ENCODE assay signal across 8 cellular contexts in the genomic region with DNA sequence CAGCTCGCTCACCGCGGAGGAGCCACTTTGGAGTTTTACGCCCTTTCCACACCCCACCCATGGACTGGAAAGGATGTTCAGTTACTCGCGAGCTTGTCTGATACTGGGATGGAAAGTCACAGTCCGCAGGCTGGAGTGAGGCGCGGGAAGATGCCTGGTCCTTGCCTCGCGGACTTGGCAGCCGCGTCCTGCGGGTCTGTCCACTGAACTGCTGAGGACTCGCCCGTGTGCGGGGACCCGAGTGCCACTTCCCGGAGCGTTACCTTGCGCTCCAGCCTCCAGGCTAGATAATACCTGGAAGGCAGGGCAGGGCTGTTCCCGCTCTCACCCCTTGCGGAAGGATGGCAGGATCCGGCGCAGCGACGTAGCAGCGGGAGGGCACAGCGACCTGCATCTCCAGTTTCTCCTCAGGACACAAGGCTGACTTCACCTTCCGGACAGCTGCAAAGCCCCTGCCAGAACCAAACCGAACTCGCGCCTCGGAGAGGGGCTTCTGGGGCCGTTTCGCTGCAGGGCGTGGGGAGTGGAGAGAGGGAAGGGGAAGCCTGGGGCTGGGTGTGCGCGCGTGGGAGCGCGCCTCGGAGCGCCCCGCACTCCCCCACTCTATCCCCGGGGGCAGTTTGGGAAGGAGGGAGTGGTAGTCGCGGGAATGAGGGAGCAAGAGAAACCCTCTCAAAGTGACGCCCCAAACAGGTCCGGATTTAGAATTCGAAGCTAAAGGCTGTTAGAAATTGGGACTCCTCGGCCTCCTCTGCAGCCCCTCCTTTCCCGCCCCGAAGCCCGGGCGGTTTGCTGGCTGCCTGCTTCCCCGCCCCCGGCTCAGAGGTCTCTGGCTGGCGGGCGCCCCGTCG. TPM values are rescaled to one million over a fixed set of nuclear protein-coding genes. Genes with fewer than 3 reads are reported as not detected.
DNase-seq lines count a peak whose midpoint lies in the region; ATAC-seq, FAIRE-seq and TF ChIP-seq lines count a peak whose summit lies in the region.

A gene (plus strand): TSS at position 822 of the 851 bp plus-strand sequence.

- BruUV-seq in HepG2 (replicated peaks; lab: Mats Ljungman, UMichigan) = no TSS peak
- BruUV-seq in PC-3 (replicated peaks; lab: Mats Ljungman, UMichigan) = no TSS peak

- H4K20me1 ChIP-seq in HepG2 (ENCODE audit: insufficient read depth, low read length) = no peaks in the 10 kb centered on the region; the same call in 1 of the 2 replicates
- no peaks in the 10 kb centered on the region for H4K20me1 ChIP-seq in PC-3 (ENCODE audit: low read length)

- 2% methylated on average over 62 of the region's 62 CpGs for WGBS in liver
- WGBS in HepG2 (ENCODE audit: low lambda C conversion rate) = 37% methylated on average over 35 of the region's 62 CpGs
- 0% methylated on average over 9 of the region's 62 CpGs; no CpG with 5 or more reads in 1 of the 2 donors for WGBS in gastroesophageal sphincter (ENCODE audit: low coverage in 1 of 2), 2 donors

- no peaks in the 10 kb centered on the region for H3F3A ChIP-seq in PC-3 (ENCODE audit: low read length, unreplicated experiment)

- POLR2A ChIA-PET in HepG2 (lab: Yijun Ruan, JAX) (no interaction called here), PC-3 (lab: Charles Lee; ENCODE audit: unreplicated experiment) (no interaction called here)

- peak within 1 kb of the TSS; percentile 51 for H3K27ac Mint-ChIP-seq in activated T-cell treated with anti-CD3 and anti-CD28 coated beads, Interleukin-2, amount 50 U/mL, for 72 hours

- H3K36me3 ChIP-seq in liver (ENCODE audit: control insufficient read depth in 4 of 4, insufficient read depth in 3 of 4, low read depth in 1 of 4, low read length in 3 of 4) (no peaks in the 10 kb centered on the region), HepG2 (replicated peaks in 1 of 2; ENCODE audit: control insufficient read depth in 1 of 2, insufficient read depth in 2 of 2, low read length in 2 of 2) (no peaks in the 10 kb centered on the region), gastroesophageal sphincter (no peaks in the 10 kb centered on the region), PC-3 (ENCODE audit: low read depth, low read length) (no peaks in the 10 kb centered on the region)

- CTCF ChIA-PET in HepG2 (lab: Yijun Ruan, JAX; ENCODE audit: low intra/inter-chr PET ratio, low total read pairs) = no interaction called here
- CTCF ChIA-PET in PC-3 (lab: Charles Lee) = no interaction called here

- no peak for TF ChIP-seq CTCF in liver (IDR thresholded peaks at IDR 0.05; ENCODE audit: low read depth, low read length, missing input control)
- no peak for TF ChIP-seq CTCF in HepG2 (CRISPR knock-in tag; IDR thresholded peaks at IDR 0.05)
- TF ChIP-seq CTCF in gastroesophageal sphincter (IDR thresholded peaks at IDR 0.05) = no peak
- TF ChIP-seq CTCF in PC-3 (conservative IDR thresholded peaks at IDR 0.05; ENCODE audit: low read depth, low read length) = no peak

- no peaks in the 10 kb centered on the region for H3K9me3 Mint-ChIP-seq in activated T-cell treated with anti-CD3 and anti-CD28 coated beads, Interleukin-2, amount 50 U/mL, for 72 hours

- TF ChIP-seq RAD21 in liver (IDR thresholded peaks at IDR 0.05) (no peak), HepG2 (CRISPR knock-in tag; IDR thresholded peaks at IDR 0.05) (no peak)

- peaks cover 70% of the 10 kb centered on the region for H3K4me1 Mint-ChIP-seq in activated T-cell treated with anti-CD3 and anti-CD28 coated beads, Interleukin-2, amount 50 U/mL, for 72 hours (ENCODE audit: low read depth)

- ATAC-seq in HepG2 (no peak; the same call in 1 of the 3 replicates), gastroesophageal sphincter (peak; percentile 24), PC-3 (no peak), HG03378 (IDR thresholded peaks at IDR 0.05; ENCODE audit: unreplicated experiment) (no peak)
- no peak for ATAC-seq in activated T-cell treated with anti-CD3 and anti-CD28 coated beads, Interleukin-2, amount 50 U/mL, for 72 hours (replicated peaks in 1 of 2)

- H3K27me3 Mint-ChIP-seq in activated T-cell treated with anti-CD3 and anti-CD28 coated beads, Interleukin-2, amount 50 U/mL, for 72 hours (ENCODE audit: low read depth) = peaks cover 1% of the 10 kb centered on the region

- H3K4me3 ChIP-seq in liver (ENCODE audit: low read depth in 1 of 3, low read length in 3 of 3) (peak within 1 kb of the TSS in 2 of 3 donors; percentile 29 to 56), HepG2 (replicated peaks in 1 of 3; ENCODE audit: insufficient read depth in 1 of 3, low read depth in 2 of 3, low read length in 3 of 3) (no peak within 1 kb of the TSS), gastroesophageal sphincter (peak within 1 kb of the TSS; percentile 33 to 64), PC-3 (ENCODE audit: low read length) (no peak within 1 kb of the TSS)

- TF ChIP-seq EP300 in HepG2 (IDR thresholded peaks at IDR 0.05; ENCODE audit: low read depth in 2 of 2, low read length in 2 of 2) = no peak
- no peak for TF ChIP-seq EP300 in HepG2 (CRISPR knock-in tag; IDR thresholded peaks at IDR 0.05; ENCODE audit: borderline replicate concordance)
- TF ChIP-seq EP300 in gastroesophageal sphincter (IDR thresholded peaks at IDR 0.05) = no peak

- H2AFZ ChIP-seq in HepG2 (ENCODE audit: low read length) (no peak within 1 kb of the TSS), PC-3 (ENCODE audit: low read length) (no peak within 1 kb of the TSS)

- TF ChIP-seq POLR2A in HepG2 (IDR thresholded peaks at IDR 0.05; ENCODE audit: insufficient read depth in 1 of 2, low read depth in 2 of 2, low read length in 2 of 2) (no peak), gastroesophageal sphincter (IDR thresholded peaks at IDR 0.05) (no peak)

- peaks cover 7 to 35% (median 23%) of the 10 kb centered on the region in 4 donors for H3K4me1 ChIP-seq in liver (ENCODE audit: control insufficient read depth in 4 of 4, insufficient read depth in 4 of 4, low read length in 3 of 4)
- H3K4me1 ChIP-seq in HepG2 (ENCODE audit: insufficient read depth, low read length) = no peaks in the 10 kb centered on the region
- H3K4me1 ChIP-seq in gastroesophageal sphincter = peaks cover 0 to 48% (median 9%) of the 10 kb centered on the region in 3 donors
- no peaks in the 10 kb centered on the region for H3K4me1 ChIP-seq in PC-3 (ENCODE audit: insufficient read depth, low read length)

- H3K27me3 ChIP-seq in liver (ENCODE audit: control insufficient read depth in 4 of 4, insufficient read depth in 4 of 4, low read length in 3 of 4) = peaks cover 0 to 7% (median 2%) of the 10 kb centered on the region in 4 donors
- peaks cover 4 to 25% of the 10 kb centered on the region in 2 experiments; a peak in 3 of 5 replicates for H3K27me3 ChIP-seq in HepG2 (ENCODE audit: control insufficient read depth in 1 of 2, insufficient read depth in 2 of 2, low read length in 2 of 2)
- peaks cover 25% of the 10 kb centered on the region for H3K27me3 ChIP-seq in gastroesophageal sphincter
- H3K27me3 ChIP-seq in PC-3 (ENCODE audit: low read length) = no peaks in the 10 kb centered on the region

- H3K36me3 Mint-ChIP-seq in activated T-cell treated with anti-CD3 and anti-CD28 coated beads, Interleukin-2, amount 50 U/mL, for 72 hours (ENCODE audit: insufficient read depth in 2 of 2) = no peaks in the 10 kb centered on the region

- in situ Hi-C loops in HepG2 (cut with HindIII; ENCODE audit: extremely low pct_ligation_motif_present, low pct_unique_long_range_greater_than_20kb) = no loop called here

- H3K79me2 ChIP-seq in HepG2 (ENCODE audit: insufficient read depth, low read length) (no peaks in the 10 kb centered on the region), PC-3 (ENCODE audit: low read length) (no peaks in the 10 kb centered on the region)

- no peak for FAIRE-seq in HepG2 (lab: Jason Lieb, UNC)

- H3K27ac ChIP-seq in liver (ENCODE audit: low read depth in 1 of 2, low read length in 2 of 2) (no peak within 1 kb of the TSS), HepG2 (ENCODE audit: extremely low read length, insufficient read depth, low read length) (no peak within 1 kb of the TSS), gastroesophageal sphincter (peak within 1 kb of the TSS in 3 of 4 donors; percentile 14 to 69 (median 53)), PC-3 (ENCODE audit: low read length) (no peak within 1 kb of the TSS)

- no peaks in the 10 kb centered on the region for H3K9me3 ChIP-seq in liver (ENCODE audit: control insufficient read depth in 4 of 4, low read length in 3 of 4)
- no peaks in the 10 kb centered on the region for H3K9me3 ChIP-seq in HepG2 (ENCODE audit: low read length)
- H3K9me3 ChIP-seq in gastroesophageal sphincter = no peaks in the 10 kb centered on the region
- H3K9me3 ChIP-seq in PC-3 (ENCODE audit: low read length) = no peaks in the 10 kb centered on the region

- intact Hi-C loops in HepG2 (cut with micrococcal nuclease; ENCODE audit: unreplicated experiment) = no loop called here
- intact Hi-C loops in posterior cingulate gyrus (cut with DNase I) = loop anchor here (10.0 kb wide), 1 partner anchor 207 kb away; no protein-coding TSS in a partner anchor
- intact Hi-C loops in PC-3 (cut with micrococcal nuclease) = no loop called here

- DNase-seq in HepG2 (ENCODE audit: low spot score) (no peak), M059J (ENCODE audit: low read depth) (peak; percentile 52), posterior cingulate gyrus (peak in 9 of 10 donors; percentile 11 to 89 (median 22)), PC-3 (no peak)
- peak; percentile 25 to 38 for DNase-seq in activated T-cell treated with anti-CD3 and anti-CD28 coated beads, Interleukin-2, amount 50 U/mL, for 72 hours

- peak within 1 kb of the TSS; percentile 94 to 100 for H3K4me3 Mint-ChIP-seq in activated T-cell treated with anti-CD3 and anti-CD28 coated beads, Interleukin-2, amount 50 U/mL, for 72 hours

- no peaks in the 10 kb centered on the region for H3K9me2 ChIP-seq in PC-3 (replicated peaks; ENCODE audit: low read length)

- H3K4me2 ChIP-seq in HepG2 (ENCODE audit: low read depth, low read length) (no peak within 1 kb of the TSS), PC-3 (ENCODE audit: low read length) (no peak within 1 kb of the TSS)

- no peak within 1 kb of the TSS for H3K9ac ChIP-seq in liver (ENCODE audit: low read depth in 1 of 2, low read length in 2 of 2)
- no peak within 1 kb of the TSS for H3K9ac ChIP-seq in HepG2 (ENCODE audit: insufficient read depth, low read depth, low read length)
- H3K9ac ChIP-seq in PC-3 (ENCODE audit: low read length) = no peak within 1 kb of the TSS

RNA-seq across cellular contexts. Expression of the gene that starts here (rescaled TPM):
- 1 to 10 TPM in 1 of 2 donors, under 1 TPM in 1; 0.17 to 1.1 TPM for total RNA-seq in liver
- under 1 TPM; 0.02 to 0.14 TPM for polyA plus RNA-seq in liver
- total RNA-seq in HepG2 (2016; rRNA removed; fragmentation: Illumina TruSeq; extraction: Trizol) = not detected in 2 replicates
- not detected in 2 replicates for total RNA-seq in HepG2 (2016; cell fraction: cytosol; rRNA removed; fragmentation: Illumina TruSeq; extraction: Trizol; ENCODE audit: low read depth)
- not detected in 2 replicates for total RNA-seq in HepG2 (2016; cell fraction: insoluble cytoplasmic fraction; rRNA removed; fragmentation: Illumina TruSeq; extraction: Trizol)
- total RNA-seq in HepG2 (2016; cell fraction: membrane; rRNA removed; fragmentation: Illumina TruSeq; extraction: Trizol) = not detected in 2 replicates
- total RNA-seq in HepG2 (2016; cell fraction: nucleus; rRNA removed; fragmentation: Illumina TruSeq; extraction: Trizol) = not detected in 2 replicates
- polyA plus RNA-seq in HepG2 (2011; rRNA removed) = 0.04 TPM in 1 of 2 replicates, not detected in the other
- 0.05 TPM in 1 of 2 replicates, not detected in the other for polyA plus RNA-seq in HepG2 (2011; cell fraction: cytosol; rRNA removed)
- polyA plus RNA-seq in HepG2 (2011; cell fraction: nucleus; rRNA removed) = 0.05 TPM in 1 of 2 replicates, not detected in the other
- not detected in 2 replicates for polyA plus RNA-seq in HepG2 (2012)
- polyA plus RNA-seq in HepG2 (2016; cell fraction: cytosol; fragmentation: Illumina TruSeq; extraction: Trizol; ENCODE audit: low read depth) = not detected in 2 replicates
- polyA plus RNA-seq in HepG2 (2016; cell fraction: insoluble cytoplasmic fraction; fragmentation: Illumina TruSeq; extraction: Trizol; ENCODE audit: low read depth) = 0.11 TPM in 1 of 2 replicates, not detected in the other
- polyA plus RNA-seq in HepG2 (2016; cell fraction: membrane; fragmentation: Illumina TruSeq; extraction: Trizol; ENCODE audit: low read depth) = not detected in 2 replicates
- 0.12 and 0.40 TPM in 2 replicates for polyA plus RNA-seq in HepG2 (2016; cell fraction: nucleus; fragmentation: Illumina TruSeq; extraction: Trizol; ENCODE audit: insufficient read depth, low read depth)
- not detected in 2 replicates for polyA minus RNA-seq in HepG2 (2011; rRNA and poly(A)+ RNA removed; ENCODE audit: low replicate concordance)
- polyA minus RNA-seq in HepG2 (2011; cell fraction: cytosol; rRNA and poly(A)+ RNA removed) = not detected in 2 replicates
- not detected in 2 replicates for polyA minus RNA-seq in HepG2 (2011; cell fraction: nucleus; rRNA and poly(A)+ RNA removed)
- total RNA-seq in M059J (2014; rRNA removed; shearing (Covaris generic)) = 3.2 and 4.8 TPM in 2 replicates
- 1 to 10 TPM; 6.1 to 9.8 TPM for total RNA-seq in activated T-cell treated with anti-CD3 and anti-CD28 coated beads, Interleukin-2, amount 50 U/mL, for 72 hours
- 1 to 10 TPM in 3 of 4 donors, under 1 TPM in 1; 0.96 to 3.4 (median 1.5) TPM for total RNA-seq in gastroesophageal sphincter
- total RNA-seq in PC-3 (2014; rRNA removed) = 0.17 TPM in 1 of 2 replicates, not detected in the other

Comparison
In these comparisons a context has a peak if more than half of its experiments do, and no peak if none do; other contexts are left out.
1. H3K4me3 ChIP-seq: peak in liver (2 of 3) and gastroesophageal sphincter (2 of 2); none in HepG2 (0 of 3) and PC-3 (single experiment).
2. H3K27ac ChIP-seq: peak in gastroesophageal sphincter (3 of 4); none in liver (0 of 2), HepG2 (single experiment) and PC-3 (single experiment).
3. DNase-seq: peak in M059J (single experiment), activated T-cell treated with anti-CD3 and anti-CD28 coated beads, Interleukin-2, amount 50 U/mL, for 72 hours (2 of 2) and posterior cingulate gyrus (9 of 10); none in HepG2 (single experiment) and PC-3 (single experiment).